2 cellular contexts compared by ENCODE assay signal in genomic region chr1:185530215-185530614, GRCh38.
A peak's percentile ranks its signal among the peaks of the same experiment; 100 is the strongest.
TF ChIP-seq lines count a peak whose summit lies in the region.

No MANE protein-coding gene starts in this region.

TF ChIP-seq in SK-N-SH treated with all-trans-retinoic acid at 6 μM for 48 hours, 23 proteins besides CTCF, POLR2A, EP300 and RAD21 (continued from another document):
- TF ChIP-seq TOX (CRISPR knock-in tag; IDR thresholded peaks at IDR 0.05; ENCODE audit: borderline replicate concordance) (no peak), ZC3H10 (CRISPR knock-in tag; IDR thresholded peaks at IDR 0.05) (no peak), CSRNP3 (CRISPR knock-in tag; IDR thresholded peaks at IDR 0.05) (no peak), ZFP30 (CRISPR knock-in tag; IDR thresholded peaks at IDR 0.05) (no peak), ZFP3 (CRISPR knock-in tag; IDR thresholded peaks at IDR 0.05) (no peak), GLIS3 (CRISPR knock-in tag; IDR thresholded peaks at IDR 0.05) (no peak), ZNF8 (CRISPR knock-in tag; IDR thresholded peaks at IDR 0.05) (no peak), ZNF70 (CRISPR knock-in tag; IDR thresholded peaks at IDR 0.05) (no peak), PATZ1 (CRISPR knock-in tag; IDR thresholded peaks at IDR 0.05; ENCODE audit: borderline replicate concordance) (no peak)

TF ChIP-seq in K562, 482 proteins besides CTCF, POLR2A, EP300 and RAD21 (continued from another document and continues in another):
- TF ChIP-seq JUND (IDR thresholded peaks at IDR 0.05; ENCODE audit: borderline replicate concordance, low read depth, low read length) (peak; percentile 50), JUND (tag; IDR thresholded peaks at IDR 0.05; ENCODE audit: borderline replicate concordance, low read depth, low read length) (peak; percentile 51; the same call in 1 of the 3 replicates), E2F4 (CRISPR knock-in tag; IDR thresholded peaks at IDR 0.05; ENCODE audit: low read depth) (no peak), PBX2 (CRISPR knock-in tag; IDR thresholded peaks at IDR 0.05; ENCODE audit: low read depth) (no peak), PBX2 (tag; conservative IDR thresholded peaks at IDR 0.05; ENCODE audit: low read depth) (peak; percentile 44; the same call in 1 of the 2 replicates), ZFP1 (CRISPR knock-in tag; IDR thresholded peaks at IDR 0.05) (no peak), POLR3G (IDR thresholded peaks at IDR 0.05; ENCODE audit: extremely low read depth, insufficient read length, insufficient replicate concordance) (no peak), PHF21A (IDR thresholded peaks at IDR 0.05; ENCODE audit: borderline replicate concordance, low read depth) (no peak), ATF1 (CRISPR knock-in tag; IDR thresholded peaks at IDR 0.05) (no peak), ATF1 (tag; IDR thresholded peaks at IDR 0.05) (peak; percentile 75), REST (CRISPR knock-in tag; IDR thresholded peaks at IDR 0.05; ENCODE audit: low read depth) (no peak), TEAD4 (IDR thresholded peaks at IDR 0.05; ENCODE audit: low read length) (peak; percentile 92), TEAD4 (CRISPR knock-in tag; IDR thresholded peaks at IDR 0.05; ENCODE audit: borderline replicate concordance) (no peak), TARDBP (IDR thresholded peaks at IDR 0.05) (no peak), KHSRP (IDR thresholded peaks at IDR 0.05) (no peak), CTCFL (IDR thresholded peaks at IDR 0.05; ENCODE audit: borderline replicate concordance, insufficient read depth, low read depth, low read length, poor library complexity, severe bottlenecking) (no peak), FOXM1 (IDR thresholded peaks at IDR 0.05; ENCODE audit: low read depth) (peak; percentile 72; the same call in 1 of the 2 replicates), FOXM1 (CRISPR knock-in tag; IDR thresholded peaks at IDR 0.05; ENCODE audit: low read depth) (no peak), CREB1 (IDR thresholded peaks at IDR 0.05) (peak; percentile 65), CREB1 (CRISPR knock-in tag; IDR thresholded peaks at IDR 0.05) (no peak), SMARCA5 (IDR thresholded peaks at IDR 0.05) (no peak), CTBP1 (IDR thresholded peaks at IDR 0.05; ENCODE audit: borderline replicate concordance) (peak; percentile 33; the same call in 1 of the 2 replicates), DPF2 (IDR thresholded peaks at IDR 0.05) (peak; percentile 89), ZEB2 (IDR thresholded peaks at IDR 0.05) (peak; percentile 90), SP1 (CRISPR knock-in tag; IDR thresholded peaks at IDR 0.05) (no peak), NRF1 (conservative IDR thresholded peaks at IDR 0.05 in 1 of 2, IDR thresholded peaks at IDR 0.05 in 1 of 2) (no peak), MYBL2 (IDR thresholded peaks at IDR 0.05; ENCODE audit: low read depth) (peak; percentile 33; the same call in 1 of the 2 replicates), MYBL2 (CRISPR knock-in tag; IDR thresholded peaks at IDR 0.05; ENCODE audit: borderline replicate concordance) (no peak), HDAC2 (IDR thresholded peaks at IDR 0.05) (peak; percentile 50; the same call in 1 of the 2 replicates), CXXC5 (CRISPR knock-in tag; IDR thresholded peaks at IDR 0.05) (peak; percentile 46; the same call in 1 of the 2 replicates), ZNF311 (CRISPR knock-in tag; IDR thresholded peaks at IDR 0.05) (no peak), THRAP3 (IDR thresholded peaks at IDR 0.05; ENCODE audit: borderline replicate concordance) (no peak), HDAC1 (IDR thresholded peaks at IDR 0.05) (peak in 1 of 2 experiments; percentile 56; a peak in 1 of 4 replicates), PYGO2 (tag; IDR thresholded peaks at IDR 0.05) (no peak), TEAD2 (tag; IDR thresholded peaks at IDR 0.05) (no peak), SMARCC2 (IDR thresholded peaks at IDR 0.05; ENCODE audit: low read depth) (peak; percentile 74), MTA2 (IDR thresholded peaks at IDR 0.05; ENCODE audit: low read depth) (peak; percentile 83), SFPQ (IDR thresholded peaks at IDR 0.05; ENCODE audit: low read depth, low read length) (no peak), FOXJ2 (tag; IDR thresholded peaks at IDR 0.05) (0 out of 2 replicates have a peak, but pooled peaks have one; percentile 41), STAT5A (IDR thresholded peaks at IDR 0.05; ENCODE audit: borderline replicate concordance, low read length) (peak; percentile 59; the same call in 1 of the 2 replicates), HMG20B (CRISPR knock-in tag; IDR thresholded peaks at IDR 0.05) (no peak), HMG20A (CRISPR knock-in tag; conservative IDR thresholded peaks at IDR 0.05) (no peak), TAL1 (IDR thresholded peaks at IDR 0.05) (peak; percentile 93), ZMIZ1 (IDR thresholded peaks at IDR 0.05; ENCODE audit: low read depth in 2 of 2, low read length in 2 of 2) (0 out of 4 replicates have a peak, but pooled peaks of 1 of the 2 experiments have one; percentile 44), FOSL1 (tag; conservative IDR thresholded peaks at IDR 0.05) (peak; percentile 20; the same call in 1 of the 2 replicates)
